ENCODE assay signal across 20 cellular contexts in the genomic region with DNA sequence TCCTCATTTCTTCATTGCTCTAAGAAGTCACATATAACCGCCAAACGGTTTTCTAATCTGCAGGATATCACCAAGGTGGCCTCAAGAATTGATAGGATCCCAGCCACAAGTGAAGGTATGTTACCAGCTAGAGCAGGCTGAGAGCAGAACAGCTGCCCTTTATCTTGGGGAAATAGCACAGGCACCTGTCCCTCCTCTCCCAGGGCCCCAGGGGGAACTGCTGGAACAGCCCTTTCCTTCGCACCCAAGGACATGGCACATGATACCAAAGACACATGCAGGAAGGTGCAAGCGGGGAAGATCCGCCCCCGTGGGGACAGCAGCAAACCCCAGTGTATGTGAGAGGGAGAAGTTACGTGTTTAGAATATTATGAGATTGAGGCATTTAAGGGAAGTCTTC.
"Had no signal": no experiment of that assay in that cellular context is flagged by ENCODE, and none has a peak within 500 bp of the region (broad histone marks: within the 10 kb centered on the region; RNA-seq: fewer than 3 reads in every experiment).

No MANE protein-coding gene starts in this region.

- H3K36me3 ChIP-seq: adrenal gland, ascending aorta, thoracic aorta, upper lobe of right lung had no signal

- H3K4me3 ChIP-seq: adrenal gland, ascending aorta, lung, smooth muscle cell, thoracic aorta, upper lobe of right lung had no signal

- H3K27me3 ChIP-seq: adrenal gland, ascending aorta, foreskin keratinocyte, upper lobe of right lung had no signal

- H3K4me1 ChIP-seq: ascending aorta, foreskin keratinocyte, upper lobe of right lung had no signal

- H3K27ac ChIP-seq: adrenal gland, ascending aorta, foreskin keratinocyte, thoracic aorta, upper lobe of right lung had no signal

- ATAC-seq: activated CD4-positive, alpha-beta T cell treated with anti-CD3 and anti-CD28 coated beads for 36 hours; activated T-cell treated with anti-CD3 and anti-CD28 coated beads, Interleukin-2, amount 50 U/mL, for 4 hours; natural killer cell; stimulated activated memory B cell treated with anti-CD40 and anti-IgM and Interleukin-4, amounts not matched to agents 10 μg/mL and 1 μg/mL and 100 μg/mL, for 72 hours; upper lobe of right lung had no signal

- H3K9me3 ChIP-seq: adrenal gland, ascending aorta, thoracic aorta, upper lobe of right lung had no signal

- DNase-seq: activated B cell treated with CpG ODN at 0.5 μM for 24 hours; activated CD4-positive, alpha-beta T cell treated with anti-CD3 and anti-CD28 coated beads for 36 hours; activated CD4-positive, alpha-beta T cell treated with anti-CD3 and anti-CD28 coated beads, Interleukin-2, amount 50 U/mL, for 4 hours; activated CD8-positive, alpha-beta memory T cell treated with anti-CD3 and anti-CD28 coated beads for 24 hours; activated CD8-positive, alpha-beta memory T cell treated with anti-CD3 and anti-CD28 coated beads, Interleukin-2, amount 50 U/mL, for 4 hours; activated naive CD4-positive, alpha-beta T cell; activated T-cell treated with anti-CD3 and anti-CD28 coated beads, Interleukin-2, amount 50 U/mL, for 4 hours; effector memory CD4-positive, alpha-beta T cell; foreskin keratinocyte; kidney; natural killer cell; right cardiac atrium; stimulated activated CD4-positive, alpha-beta T cell treated with anti-CD3 and anti-CD28 coated beads, Interleukin-15, amount 100 ng/mL, for 24 hours; upper lobe of right lung had no signal
